ENCODE assay signal across 9 cellular contexts in the genomic region with DNA sequence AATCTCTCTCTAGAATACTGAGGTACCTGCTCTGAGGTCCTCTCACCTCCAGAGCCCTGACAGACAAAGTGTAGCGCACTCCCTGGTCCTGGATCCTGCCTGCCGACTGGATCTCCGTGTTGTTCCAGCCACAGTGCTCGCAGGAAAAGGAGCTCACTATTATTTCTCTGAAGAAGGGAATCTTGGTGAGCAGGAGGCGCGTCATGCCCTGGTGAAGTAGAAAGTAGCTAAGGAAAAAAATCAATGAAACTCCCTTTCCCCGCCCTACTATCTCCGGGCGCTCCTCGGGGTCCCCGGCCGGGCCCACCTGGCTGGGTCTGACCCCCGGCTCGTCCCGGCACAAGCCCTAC. TPM values are rescaled to one million over a fixed set of nuclear protein-coding genes. Genes with fewer than 3 reads are reported as not detected.
A peak's percentile ranks its signal among the peaks of the same experiment; 100 is the strongest.
DNase-seq lines count a peak whose midpoint lies in the region; ATAC-seq and TF ChIP-seq lines count a peak whose summit lies in the region.
"Had no signal": no experiment of that assay in that cellular context is flagged by ENCODE, and none has a peak within 500 bp of the region (broad histone marks: within the 10 kb centered on the region; RNA-seq: fewer than 3 reads in every experiment).

No MANE protein-coding gene starts in this region.

- H3K36me3 ChIP-seq in HAP-1 (replicated peaks) (peaks cover 42% of the 10 kb centered on the region), tibial nerve (peaks cover 8 to 44% (median 27%) of the 10 kb centered on the region in 3 donors)

- CTCF ChIA-PET in AG04449 (lab: Yijun Ruan, JAX) = interaction anchor here (0.7 to 12.3 kb wide), 12 partner anchors 9 to 441 kb away, joined by 3 to 472 read pairs (median 4); partner anchors contain the start of genes APOA1, PCSK7 and SIK3

- H3K27me3 Mint-ChIP-seq in activated naive CD8-positive, alpha-beta T cell treated with anti-CD3 and anti-CD28 coated beads for 36 hours = no peaks in the 10 kb centered on the region

- peaks cover 4% of the 10 kb centered on the region; the same call in 1 of the 2 replicates for H3K4me1 ChIP-seq in HAP-1
- peaks cover 0 to 32% (median 16%) of the 10 kb centered on the region in 4 donors for H3K4me1 ChIP-seq in tibial nerve

- WGBS in tibial nerve, 2 donors = 0 to 2% methylated on average over 15 of the region's 15 CpGs

- TF ChIP-seq CTCF in AG04449 (IDR thresholded peaks at IDR 0.05; ENCODE audit: insufficient read depth, low read length, missing control alignments) (no peak), tibial nerve (IDR thresholded peaks at IDR 0.05) (no peak)

- POLR2A ChIA-PET in AG04449 (lab: Yijun Ruan, JAX) = interaction anchor here (1.1 to 1.6 kb wide), 4 partner anchors 11 to 311 kb away, joined by 3 to 8 read pairs (median 6); partner anchors contain the start of gene SIK3

- TF ChIP-seq POLR2A in tibial nerve (IDR thresholded peaks at IDR 0.05) = no peak

- H3K4me1 Mint-ChIP-seq in activated naive CD8-positive, alpha-beta T cell treated with anti-CD3 and anti-CD28 coated beads for 36 hours = peaks cover 44% of the 10 kb centered on the region

- no peaks in the 10 kb centered on the region for H3K9me3 Mint-ChIP-seq in activated naive CD8-positive, alpha-beta T cell treated with anti-CD3 and anti-CD28 coated beads for 36 hours

- H3K4me3 ChIP-seq in AG04449 (ENCODE audit: low read depth, low read length) (peak overlapping the region; percentile 77), HAP-1 (peak overlapping the region; percentile 77), tibial nerve (peak overlapping the region; percentile 67 to 99 (median 92))

- H3K27ac ChIP-seq in tibial nerve = peak overlapping the region; percentile 55 to 91 (median 82)

- H3K9me3 ChIP-seq in HAP-1 (no peaks in the 10 kb centered on the region; the same call in 1 of the 2 replicates), tibial nerve (no peaks in the 10 kb centered on the region)

- TF ChIP-seq EP300 in tibial nerve (IDR thresholded peaks at IDR 0.05) = no peak

- intact Hi-C loops in left colon (cut with DNase I, micrococcal nuclease) = no loop called here

- H3K4me3 Mint-ChIP-seq in activated naive CD8-positive, alpha-beta T cell treated with anti-CD3 and anti-CD28 coated beads for 36 hours = peak overlapping the region; percentile 89

- peak overlapping the region; percentile 59 for H3K27ac Mint-ChIP-seq in activated naive CD8-positive, alpha-beta T cell treated with anti-CD3 and anti-CD28 coated beads for 36 hours

- ATAC-seq in left colon = peak; percentile 18

- peaks cover 26% of the 10 kb centered on the region for H3K36me3 Mint-ChIP-seq in activated naive CD8-positive, alpha-beta T cell treated with anti-CD3 and anti-CD28 coated beads for 36 hours

- DNase-seq in AG04449 (ENCODE audit: low read depth, low spot score) (no peak), HAP-1 (ENCODE audit: low spot score in 2 of 2) (no peak), left colon (no peak), tibial nerve (ENCODE audit: low spot score in 2 of 2) (no peak), ecto neural progenitor cell (ENCODE audit: low spot score) (no peak), SKM-1 (lab: John Stamatoyannopoulos, UW; ENCODE audit: unreplicated experiment) (no peak)
- no peak for DNase-seq in activated naive CD8-positive, alpha-beta T cell treated with anti-CD3 and anti-CD28 coated beads for 36 hours
- no peak for DNase-seq in activated effector memory CD4-positive, alpha-beta T cell treated with Interleukin-2 at 50 U/mL for 16 hours

- H3K27me3 ChIP-seq in HAP-1 (ENCODE audit: low read depth) (no peaks in the 10 kb centered on the region), tibial nerve (no peaks in the 10 kb centered on the region)

- in situ Hi-C loops in HAP-1 (cut with MboI; ENCODE audit: low sequenced_read_pairs) = no loop called here

RNA-seq across cellular contexts. Expression of gene ZPR1, which starts 0.4 kb away (rescaled TPM):
- 100 to 1,000 TPM; 100 to 101 TPM for total RNA-seq in activated naive CD8-positive, alpha-beta T cell treated with anti-CD3 and anti-CD28 coated beads for 36 hours
- total RNA-seq in left colon (10 to 100 TPM; 28.4 to 30.9 TPM), tibial nerve (10 to 100 TPM; 11.4 to 28.5 (median 23.8) TPM)

RNA-seq across cellular contexts. Expression of gene APOA5, which starts 4.3 kb away (rescaled TPM):
- total RNA-seq in activated naive CD8-positive, alpha-beta T cell treated with anti-CD3 and anti-CD28 coated beads for 36 hours = not detected
- not detected for total RNA-seq in left colon
- not detected for total RNA-seq in tibial nerve
- total RNA-seq: myocyte had no signal

RNA-seq across cellular contexts. Expression of gene BUD13, which starts 14.6 kb away (rescaled TPM):
- total RNA-seq in activated naive CD8-positive, alpha-beta T cell treated with anti-CD3 and anti-CD28 coated beads for 36 hours = 10 to 100 TPM; 33.4 to 37.0 TPM
- total RNA-seq in left colon (10 to 100 TPM; 14.0 TPM), tibial nerve (10 to 100 TPM; 13.1 to 28.2 (median 20.3) TPM)

RNA-seq across cellular contexts. Expression of gene APOA4, which starts 35.7 kb away (rescaled TPM):
- not detected for total RNA-seq in activated naive CD8-positive, alpha-beta T cell treated with anti-CD3 and anti-CD28 coated beads for 36 hours
- not detected for total RNA-seq in left colon
- total RNA-seq in tibial nerve = not detected
- total RNA-seq: myocyte had no signal

RNA-seq across cellular contexts. Expression of gene APOC3, which starts 42.3 kb away (rescaled TPM):
- total RNA-seq in activated naive CD8-positive, alpha-beta T cell treated with anti-CD3 and anti-CD28 coated beads for 36 hours = not detected
- not detected for total RNA-seq in left colon
- not detected for total RNA-seq in tibial nerve
- total RNA-seq: myocyte had no signal
